In genomic region chr4:99859618-99860017, GRCh38 we compare ENCODE assay signal across 12 cellular contexts. TPM values are rescaled to one million over a fixed set of nuclear protein-coding genes. Genes with fewer than 3 reads are reported as not detected.
A peak's percentile ranks its signal among the peaks of the same experiment; 100 is the strongest.
DNase-seq lines count a peak whose midpoint lies in the region; ATAC-seq and TF ChIP-seq lines count a peak whose summit lies in the region.
"Had no signal": no experiment of that assay in that cellular context is flagged by ENCODE, and none has a peak within 500 bp of the region (broad histone marks: within the 10 kb centered on the region; RNA-seq: fewer than 3 reads in every experiment).

No MANE protein-coding gene starts in this region.

- H3K4me3 Mint-ChIP-seq in activated CD4-positive, alpha-beta T cell treated with anti-CD3 and anti-CD28 coated beads for 36 hours = no peak overlapping the region

- TF ChIP-seq POLR2A in ovary (IDR thresholded peaks at IDR 0.05) = no peak

- H2AFZ ChIP-seq in neuronal stem cell (ENCODE audit: low read length) = no peak overlapping the region

- peaks cover under 1 to 15% of the 10 kb centered on the region in 2 donors for H3K9me3 ChIP-seq in neuronal stem cell (replicated peaks in 1 of 2; ENCODE audit: control insufficient read depth in 2 of 2, insufficient read depth in 1 of 2, low read depth in 1 of 2, low read length in 2 of 2)
- H3K9me3 ChIP-seq in ovary = no peaks in the 10 kb centered on the region

- H3K27me3 Mint-ChIP-seq in activated CD4-positive, alpha-beta T cell treated with anti-CD3 and anti-CD28 coated beads for 36 hours = no peaks in the 10 kb centered on the region

- CTCF ChIA-PET in activated CD4-positive, alpha-beta T cell treated with anti-CD3 and anti-CD28 coated beads for 36 hours (lab: Charles Lee) = interaction anchor here (4.2 kb wide), 1 partner anchor 48 kb away, joined by 19 read pairs; no protein-coding TSS in a partner anchor

- H3K9ac ChIP-seq in neuronal stem cell (ENCODE audit: low read depth, low read length, poor library complexity) = peak overlapping the region; percentile 57

- intact Hi-C loops in activated CD4-positive, alpha-beta T cell treated with anti-CD3 and anti-CD28 coated beads for 36 hours (cut with DNase I, micrococcal nuclease) = no loop called here
- intact Hi-C loops in ovary (cut with DNase I) = no loop called here

- no peak overlapping the region for H2AK5ac ChIP-seq in neuronal stem cell (ENCODE audit: low read depth, low read length)

- ATAC-seq in activated CD4-positive, alpha-beta T cell treated with anti-CD3 and anti-CD28 coated beads for 36 hours = no peak
- ATAC-seq in GM21360 (IDR thresholded peaks at IDR 0.05; ENCODE audit: unreplicated experiment) (peak; percentile 48), HG03196 (IDR thresholded peaks at IDR 0.05; ENCODE audit: unreplicated experiment) (peak; percentile 57), HG02885 (IDR thresholded peaks at IDR 0.05; ENCODE audit: poor library complexity, unreplicated experiment) (no peak)

- H3K27ac ChIP-seq in neuronal stem cell (replicated peaks; ENCODE audit: low read length) (no peak overlapping the region), ovary (no peak overlapping the region)
- H3K27ac ChIP-seq: cardiac muscle cell had no signal

- no peak overlapping the region for H3K4me2 ChIP-seq in neuronal stem cell (ENCODE audit: insufficient read depth, low read length, poor library complexity, severe bottlenecking)

- H4K8ac ChIP-seq in neuronal stem cell (ENCODE audit: low read depth, low read length) = peak overlapping the region; percentile 59

- H3K36me3 Mint-ChIP-seq in activated CD4-positive, alpha-beta T cell treated with anti-CD3 and anti-CD28 coated beads for 36 hours (ENCODE audit: low read depth) = peaks cover 35% of the 10 kb centered on the region

- H2BK5ac ChIP-seq in neuronal stem cell (ENCODE audit: low read length) = peak overlapping the region; percentile 53

- POLR2A ChIA-PET in activated CD4-positive, alpha-beta T cell treated with anti-CD3 and anti-CD28 coated beads for 36 hours (lab: Charles Lee) = no interaction called here

- H2BK15ac ChIP-seq in neuronal stem cell (ENCODE audit: low read length) = no peak overlapping the region

- peaks cover 50% of the 10 kb centered on the region for H3K4me1 Mint-ChIP-seq in activated CD4-positive, alpha-beta T cell treated with anti-CD3 and anti-CD28 coated beads for 36 hours

- no peak for TF ChIP-seq EP300 in ovary (IDR thresholded peaks at IDR 0.05)

- H3K27me3 ChIP-seq in neuronal stem cell (ENCODE audit: control insufficient read depth in 3 of 3, insufficient read depth in 3 of 3, low read depth in 1 of 3, low read length in 3 of 3) = peaks cover 0 to 1% (median 0%) of the 10 kb centered on the region in 3 experiments
- no peaks in the 10 kb centered on the region for H3K27me3 ChIP-seq in ovary
- H3K27me3 ChIP-seq: cardiac muscle cell had no signal

- H3K18ac ChIP-seq in neuronal stem cell (ENCODE audit: low read length) = peak overlapping the region; percentile 82

- peak overlapping the region; percentile 2 for H3K27ac Mint-ChIP-seq in activated CD4-positive, alpha-beta T cell treated with anti-CD3 and anti-CD28 coated beads for 36 hours

- WGBS in neuronal stem cell (ENCODE audit: extremely low coverage in 2 of 2, insufficient read length in 2 of 2, insufficient replicate concordance in 1 of 2), 2 donors = no CpG with 5 or more reads among the region's 2 CpGs
- 97 to 98% (median 98%) methylated on average over 2 of the region's 2 CpGs for whole genome bisulfite sequencing in ovary, 3 donors

- H3K36me3 ChIP-seq in neuronal stem cell (replicated peaks in 1 of 2; ENCODE audit: control insufficient read depth in 2 of 2, insufficient read depth in 2 of 2, low read length in 2 of 2) (no peaks in the 10 kb centered on the region), ovary (no peaks in the 10 kb centered on the region)
- H3K36me3 ChIP-seq: cardiac muscle cell had no signal

- no peak for TF ChIP-seq CTCF in ovary (IDR thresholded peaks at IDR 0.05)

- H3K4me3 ChIP-seq in neuronal stem cell (ENCODE audit: low read length in 2 of 2) = peak overlapping the region in 1 of 2 donors; percentile 57
- H3K4me3 ChIP-seq in ovary = no peak overlapping the region
- H3K4me3 ChIP-seq: cardiac muscle cell had no signal

- H2BK12ac ChIP-seq in neuronal stem cell (ENCODE audit: low read length) = no peak overlapping the region

- H3K4me1 ChIP-seq in neuronal stem cell (ENCODE audit: control insufficient read depth in 2 of 2, insufficient read depth in 1 of 2, low read depth in 1 of 2, low read length in 2 of 2) (no peaks in the 10 kb centered on the region), ovary (ENCODE audit: insufficient read depth) (no peaks in the 10 kb centered on the region)

- peak overlapping the region; percentile 95 for H3K23ac ChIP-seq in neuronal stem cell (ENCODE audit: low read depth, low read length, poor library complexity)

- H4K91ac ChIP-seq in neuronal stem cell (ENCODE audit: low read depth, low read length, poor library complexity) = no peak overlapping the region

- H3K79me1 ChIP-seq in neuronal stem cell (ENCODE audit: low read depth, low read length) = no peaks in the 10 kb centered on the region

- no peak overlapping the region for H2BK120ac ChIP-seq in neuronal stem cell (ENCODE audit: low read depth, low read length)

- peak overlapping the region; percentile 81 for H3K4ac ChIP-seq in neuronal stem cell (ENCODE audit: low read length)

- H3K9me3 Mint-ChIP-seq in activated CD4-positive, alpha-beta T cell treated with anti-CD3 and anti-CD28 coated beads for 36 hours (ENCODE audit: low read depth) = no peaks in the 10 kb centered on the region

- peak overlapping the region; percentile 47 for H3K14ac ChIP-seq in neuronal stem cell (ENCODE audit: low read length)

- no peak for DNase-seq in activated CD4-positive, alpha-beta T cell treated with anti-CD3 and anti-CD28 coated beads for 36 hours
- DNase-seq in activated CD4-positive, alpha-beta T cell treated with anti-CD3 and anti-CD28 coated beads, Interleukin-2, amount 50 U/mL, for 1 hour = no peak
- DNase-seq in neuronal stem cell (ENCODE audit: low spot score) = no peak
- no peak for DNase-seq in LoVo (ENCODE audit: low spot score)
- no peak for DNase-seq in ovary
- DNase-seq: ACHN; stimulated activated CD4-positive, alpha-beta T cell treated with anti-CD3 and anti-CD28 coated beads, Interleukin-4, amount 100 ng/mL, for 4 hours had no signal

RNA-seq across cellular contexts. Expression of gene LAMTOR3, which starts 34.6 kb away (rescaled TPM):
- total RNA-seq in activated CD4-positive, alpha-beta T cell treated with anti-CD3 and anti-CD28 coated beads for 36 hours = 10 to 100 TPM; 28.5 to 30.4 TPM
- polyA plus RNA-seq in neuronal stem cell (2013, experiment 1 of 2) = 40.7 TPM
- polyA plus RNA-seq in neuronal stem cell (2013, experiment 2 of 2) = 42.2 TPM
- total RNA-seq in ovary = 10 to 100 TPM; 36.5 to 52.4 (median 43.7) TPM
- polyA plus RNA-seq in ovary = 10 to 100 TPM; 47.7 to 53.4 TPM

RNA-seq across cellular contexts. Expression of gene DAPP1, which starts 43.0 kb away (rescaled TPM):
- 10 to 100 TPM; 24.7 to 25.9 TPM for total RNA-seq in activated CD4-positive, alpha-beta T cell treated with anti-CD3 and anti-CD28 coated beads for 36 hours
- polyA plus RNA-seq in neuronal stem cell (2013, experiment 1 of 2) = not detected
- polyA plus RNA-seq in neuronal stem cell (2013, experiment 2 of 2) = not detected
- total RNA-seq in ovary = 1 to 10 TPM in 2 of 7 donors, under 1 TPM in 5; 0.40 to 4.1 (median 0.65) TPM
- polyA plus RNA-seq in ovary = 1 to 10 TPM in 1 of 2 donors, under 1 TPM in 1; 0.34 to 1.6 TPM
- total RNA-seq: RPMI7951 had no signal
- polyA plus RNA-seq: cardiac muscle cell had no signal

Comparison
In these comparisons a context has a peak if more than half of its experiments do, and no peak if none do; other contexts are left out.
1. ATAC-seq: peak in GM21360 (single experiment) and HG03196 (single experiment); none in activated CD4-positive, alpha-beta T cell treated with anti-CD3 and anti-CD28 coated beads for 36 hours (single experiment) and HG02885 (single experiment).
2. RNA of gene DAPP1, which starts 43.0 kb away (total RNA-seq): 24.7 to 25.9 TPM in activated CD4-positive, alpha-beta T cell treated with anti-CD3 and anti-CD28 coated beads for 36 hours; 0.40 to 4.1 TPM in ovary; every median in the first group is over 4 times any median in the second.